Comparison of ENCODE assay signal across 1 cellular context in genomic region chr20:50376888-50377459, GRCh38.
TF ChIP-seq lines count a peak whose summit lies in the region.

No MANE protein-coding gene starts in this region.

TF ChIP-seq in H1, 55 proteins besides CTCF, POLR2A, EP300 and RAD21:
- TF ChIP-seq BACH1 (IDR thresholded peaks at IDR 0.05; ENCODE audit: low read length) (no peak), EGR1 (IDR thresholded peaks at IDR 0.05; ENCODE audit: borderline replicate concordance, low read depth, low read length) (no peak), BRCA1 (IDR thresholded peaks at IDR 0.05; ENCODE audit: low read depth, low read length) (no peak), POU5F1 (IDR thresholded peaks at IDR 0.05; ENCODE audit: low read depth, low read length) (no peak), MAX (IDR thresholded peaks at IDR 0.05) (no peak), KDM5A (IDR thresholded peaks at IDR 0.05; ENCODE audit: low read length) (no peak), CHD2 (IDR thresholded peaks at IDR 0.05; ENCODE audit: low read length) (no peak), EZH2 (IDR thresholded peaks at IDR 0.05; ENCODE audit: low read depth, low read length, severe bottlenecking) (no peak), NRF1 (IDR thresholded peaks at IDR 0.05; ENCODE audit: low read depth, low read length) (no peak), SP2 (IDR thresholded peaks at IDR 0.05; ENCODE audit: low read length) (no peak), ZNF274 (IDR thresholded peaks at IDR 0.05; ENCODE audit: borderline replicate concordance, extremely low read depth, low read length) (no peak), ATF2 (IDR thresholded peaks at IDR 0.05; ENCODE audit: low read length) (no peak), TAF1 (IDR thresholded peaks at IDR 0.05; ENCODE audit: low read depth, low read length) (no peak), TCF12 (IDR thresholded peaks at IDR 0.05; ENCODE audit: low read depth, low read length) (no peak), CREB1 (IDR thresholded peaks at IDR 0.05) (no peak), HDAC2 (IDR thresholded peaks at IDR 0.05; ENCODE audit: borderline replicate concordance in 1 of 2, low read depth in 2 of 2, low read length in 2 of 2) (no peak), NANOG (IDR thresholded peaks at IDR 0.05; ENCODE audit: insufficient read depth, low read depth, low read length, poor library complexity, severe bottlenecking) (no peak)
